Comparison of ENCODE assay signal across 12 cellular contexts in the genomic region with DNA sequence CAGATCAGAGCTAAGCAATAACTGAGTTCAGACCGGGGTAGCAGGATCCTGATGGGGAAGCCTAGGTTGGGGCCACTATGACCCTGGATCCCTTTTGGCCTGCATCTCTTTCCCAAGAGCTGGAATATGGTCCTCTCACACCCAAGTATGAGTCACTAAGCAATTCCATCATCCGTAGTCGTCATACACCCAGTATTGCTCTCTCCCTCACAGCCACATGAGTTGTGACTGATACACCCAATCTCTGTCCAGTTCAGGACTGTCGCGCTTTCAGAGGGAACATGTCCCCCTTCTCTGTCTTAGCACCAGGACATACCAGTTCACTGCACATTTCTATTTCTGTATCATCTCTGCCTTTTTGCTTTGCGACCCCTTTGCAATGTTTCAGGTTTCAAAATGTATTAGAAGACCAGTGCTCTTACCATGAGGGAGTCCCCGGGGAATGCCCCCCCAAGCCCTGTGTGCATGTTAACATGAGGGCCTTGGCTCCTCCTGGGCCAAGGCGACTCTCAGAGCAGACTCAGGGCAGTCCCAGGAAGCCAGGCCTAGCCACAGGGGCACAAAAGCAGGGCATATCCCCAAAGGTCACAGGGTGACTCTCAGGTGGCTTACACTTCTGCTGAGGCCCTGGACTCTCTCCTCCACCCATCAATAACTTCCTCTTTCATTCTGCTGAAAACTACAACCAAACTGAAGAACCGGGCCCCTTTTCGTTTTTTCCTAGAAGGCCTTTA.
DNase-seq lines count a peak whose midpoint lies in the region; ATAC-seq and TF ChIP-seq lines count a peak whose summit lies in the region.
"Had no signal": no experiment of that assay in that cellular context is flagged by ENCODE, and none has a peak within 500 bp of the region (broad histone marks: within the 10 kb centered on the region; RNA-seq: fewer than 3 reads in every experiment).

No MANE protein-coding gene starts in this region.

- BruUV-seq in A673 (replicated peaks; lab: Mats Ljungman, UMichigan): no TSS peak

- CTCF ChIA-PET in A673 (lab: Charles Lee): no interaction called here

- intact Hi-C loops in A673 (cut with micrococcal nuclease; ENCODE audit: unreplicated experiment): no loop called here

- no peak for TF ChIP-seq CTCF in foreskin fibroblast (IDR thresholded peaks at IDR 0.05; ENCODE audit: low read depth, low read length)
- no peak for TF ChIP-seq CTCF in A673 (conservative IDR thresholded peaks at IDR 0.05; ENCODE audit: low read depth, low read length)

- H3K27me3 ChIP-seq in A673 (replicated peaks; ENCODE audit: insufficient read depth, low read depth, low read length, poor library complexity): no peaks in the 10 kb centered on the region

- ATAC-seq in GM21447 (IDR thresholded peaks at IDR 0.05; ENCODE audit: unreplicated experiment) (peak; percentile 67), HG02571 (IDR thresholded peaks at IDR 0.05; ENCODE audit: unreplicated experiment) (no peak)

- H3K27ac ChIP-seq in A673 (ENCODE audit: low read depth, low read length, poor library complexity, severe bottlenecking): no peak overlapping the region
- H3K27ac ChIP-seq: parathyroid adenoma had no signal

- POLR2A ChIA-PET in A673 (lab: Charles Lee; ENCODE audit: low non-redundant PET): no interaction called here

- no peaks in the 10 kb centered on the region for H3K36me3 ChIP-seq in A673 (ENCODE audit: insufficient read depth, low read length, poor library complexity, severe bottlenecking)

- H3K4me1 ChIP-seq in A673 (ENCODE audit: insufficient read depth, low read length, poor library complexity, severe bottlenecking): no peaks in the 10 kb centered on the region
- H3K4me1 ChIP-seq: parathyroid adenoma had no signal

- DNase-seq in EL: peak; percentile 41
- peak; percentile 47 for DNase-seq in NOMO-1 treated with DMSO at 0.1 percent for 48 hours (lab: John Stamatoyannopoulos, UW; ENCODE audit: unreplicated experiment)
- DNase-seq in foreskin fibroblast: peak; percentile 61 to 82
- DNase-seq in NCI-H128 (lab: John Stamatoyannopoulos, UW; ENCODE audit: unreplicated experiment): no peak
- no peak for DNase-seq in OCI-M2 (lab: John Stamatoyannopoulos, UW; ENCODE audit: unreplicated experiment)
- no peak for DNase-seq in A673 (ENCODE audit: low spot score)
- DNase-seq: central memory CD4-positive, alpha-beta T cell; DMS53; NCI-H69 had no signal

- H3K9me3 ChIP-seq in A673 (ENCODE audit: low read depth, low read length, poor library complexity, severe bottlenecking): no peaks in the 10 kb centered on the region

- H3K4me3 ChIP-seq in foreskin fibroblast (ENCODE audit: low read depth in 1 of 2, low read length in 2 of 2) (no peak overlapping the region), A673 (ENCODE audit: low read depth, low read length, poor library complexity, severe bottlenecking) (no peak overlapping the region)

Comparison
In these comparisons a context has a peak if more than half of its experiments do, and no peak if none do; other contexts are left out.
1. DNase-seq: peak in EL (single experiment), NOMO-1 treated with DMSO at 0.1 percent for 48 hours (single experiment) and foreskin fibroblast (2 of 2); none in NCI-H128 (single experiment), OCI-M2 (single experiment) and A673 (single experiment).